ENCODE assay signal across 18 cellular contexts in the genomic region with DNA sequence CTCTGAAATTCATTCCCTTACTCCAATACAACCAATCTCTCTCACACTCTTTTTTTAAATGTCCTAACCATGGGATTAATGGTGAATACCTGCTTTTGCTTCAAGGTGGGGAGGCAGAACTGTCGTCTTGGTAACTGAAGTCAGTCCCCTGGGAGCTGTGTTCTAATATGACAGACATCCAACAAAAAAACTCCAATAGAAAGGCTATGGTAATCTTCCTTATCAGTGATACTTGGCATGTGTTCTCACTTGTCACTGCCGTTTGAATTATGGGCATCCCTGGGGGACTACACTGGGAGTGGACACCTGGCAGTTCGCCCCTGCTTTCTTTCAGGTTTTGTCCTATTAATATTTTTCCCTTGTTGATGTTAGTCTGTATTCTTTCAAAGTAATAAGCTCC.
"Had no signal": no experiment of that assay in that cellular context is flagged by ENCODE, and none has a peak within 500 bp of the region (broad histone marks: within the 10 kb centered on the region; RNA-seq: fewer than 3 reads in every experiment).

No MANE protein-coding gene starts in this region.

- H3K4me2 ChIP-seq: smooth muscle cell had no signal

- H3K36me3 ChIP-seq: adrenal gland, lower lobe of right lung, upper lobe of right lung had no signal

- FAIRE-seq: astrocyte, bronchial epithelial cell, frontal cortex had no signal

- H3K4me3 ChIP-seq: adrenal gland, lower lobe of right lung, smooth muscle cell, upper lobe of right lung had no signal

- H3K27ac ChIP-seq: adrenal gland, lower lobe of right lung, upper lobe of right lung had no signal

- H3K4me1 ChIP-seq: adrenal gland, lower lobe of right lung, upper lobe of right lung had no signal

- H3K27me3 ChIP-seq: adrenal gland, upper lobe of right lung had no signal

- DNase-seq: activated CD4-positive, alpha-beta T cell treated with anti-CD3 and anti-CD28 coated beads for 36 hours; activated CD4-positive, alpha-beta T cell treated with anti-CD3 and anti-CD28 coated beads, Interleukin-2, amount 50 U/mL, for 48 hours; activated gamma-delta T cell treated with Interleukin-2 at 50 U/mL for 16 hours; activated T-cell treated with anti-CD3 and anti-CD28 coated beads for 4 hours; adrenal gland; cerebellar nuclear complex; cortex of kidney; hypothalamus; islet precursor cell; left colon; lower lobe of right lung; natural killer cell; stimulated activated naive B cell treated with anti-CD40 and anti-IgM and Interleukin-4, amounts not matched to agents 10 μg/mL and 1 μg/mL and 100 μg/mL, for 72 hours; upper lobe of right lung had no signal

- H3K9me3 ChIP-seq: adrenal gland, lower lobe of right lung, upper lobe of right lung had no signal
